8 cellular contexts compared by ENCODE assay signal in the genomic region with DNA sequence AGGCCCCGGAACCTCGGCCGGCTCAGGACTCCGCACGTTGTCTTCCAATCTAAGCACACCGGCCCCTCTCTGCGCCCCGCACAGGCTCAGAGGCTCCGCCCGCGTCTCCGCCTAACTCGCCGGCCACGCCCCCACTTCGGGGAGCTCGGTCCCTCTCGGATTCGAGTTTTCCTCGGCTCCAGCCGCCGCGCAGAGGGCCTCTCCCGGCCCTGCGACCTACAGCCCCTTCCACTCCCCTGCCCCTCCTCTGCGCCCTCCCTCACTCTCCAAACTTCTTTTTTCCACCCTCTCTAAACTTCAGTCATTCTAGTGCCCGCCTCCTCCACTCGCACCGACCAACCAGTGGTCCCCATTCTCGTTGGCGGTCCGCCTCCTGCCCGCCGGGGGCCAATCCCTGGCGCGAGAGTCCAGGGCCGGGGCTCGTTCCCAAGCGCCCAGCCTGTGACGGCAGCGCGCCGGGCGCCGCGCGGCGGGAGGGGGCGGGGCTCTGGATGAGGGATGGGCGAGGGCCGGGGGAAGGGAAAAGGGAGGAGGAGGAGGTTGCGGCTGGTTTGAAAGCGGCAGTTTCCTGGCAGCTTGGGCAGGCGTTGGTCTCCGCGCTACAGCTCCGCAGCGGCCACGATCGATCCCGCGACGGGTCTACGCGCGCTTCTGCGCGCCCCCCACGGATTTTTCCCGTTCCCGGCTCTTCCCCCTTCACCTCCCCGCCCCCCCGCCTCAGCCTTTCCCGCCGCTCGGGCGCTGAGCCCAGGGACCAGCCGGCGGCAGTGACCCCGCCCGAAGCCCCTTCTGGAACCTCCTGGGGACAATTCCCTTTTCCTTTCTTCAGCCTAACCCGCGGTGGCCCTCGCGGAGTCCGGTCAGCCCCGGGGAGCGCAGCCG. TPM values are rescaled to one million over a fixed set of nuclear protein-coding genes. Genes with fewer than 3 reads are reported as not detected.
A peak's percentile ranks its signal among the peaks of the same experiment; 100 is the strongest.
DNase-seq lines count a peak whose midpoint lies in the region; ATAC-seq and TF ChIP-seq lines count a peak whose summit lies in the region.

A gene (plus strand): TSS at position 563 of the 882 bp plus-strand sequence. CDS start 519 bp downstream, outside the sequence.

- peak within 1 kb of the TSS; percentile 86 for H3K4me3 ChIP-seq in AG04450 (ENCODE audit: low read depth, low read length)

- CTCF ChIA-PET in AG04450 (lab: Charles Lee), result interaction anchor here (0.6 to 2.2 kb wide), 3 partner anchors 53 to 590 kb away, joined by 3 to 9 read pairs (median 3); a partner anchor contains a TSS

- peak; percentile 96 for DNase-seq in AG04450 (ENCODE audit: low read depth, low spot score)
- DNase-seq in NCI-H345 (lab: John Stamatoyannopoulos, UW), result peak; percentile 98
- DNase-seq in cerebellar cortex (ENCODE audit: low spot score), result peak; percentile 97
- peak; percentile 100 for DNase-seq in islet precursor cell
- peak; percentile 96 for DNase-seq in stimulated activated CD4-positive, alpha-beta T cell treated with anti-CD3 and anti-CD28 coated beads, Interleukin-12 subunit alpha, Interleukin-12 subunit beta, amount 100 ng/mL, for 4 hours

- TF ChIP-seq CTCF in AG04450 (IDR thresholded peaks at IDR 0.05; ENCODE audit: low read depth, low read length), result no peak

- POLR2A ChIA-PET in AG04450 (lab: Yijun Ruan, JAX), result interaction anchor here (0.6 to 1.1 kb wide), 4 partner anchors 10 to 318 kb away, joined by 3 to 4 read pairs (median 3); a partner anchor contains a TSS

- no peaks in the 10 kb centered on the region for H3K27me3 ChIP-seq in AG04450 (ENCODE audit: control insufficient read depth, insufficient read depth, low read length)

- H3K27ac ChIP-seq in AG04450 (ENCODE audit: low read depth, low read length), result peak within 1 kb of the TSS; percentile 69

- ATAC-seq in GM18909 (IDR thresholded peaks at IDR 0.05; ENCODE audit: poor library complexity, unreplicated experiment) (peak; percentile 100), HG03196 (IDR thresholded peaks at IDR 0.05; ENCODE audit: unreplicated experiment) (peak; percentile 99)
- peak; percentile 97 to 98 for ATAC-seq in activated CD4-positive, CD25-positive, alpha-beta regulatory T cell treated with anti-CD3 and anti-CD28 coated beads, Interleukin-2, amount 50 U/mL, for 24 hours

- no peaks in the 10 kb centered on the region; the same call in 1 of the 2 replicates for H3K9me3 ChIP-seq in AG04450 (ENCODE audit: control insufficient read depth, insufficient read depth, low read length)

RNA-seq across cellular contexts. Expression of the gene that starts here (rescaled TPM):
- polyA plus RNA-seq in AG04450 (2011; rRNA removed), result 4.8 and 5.8 TPM in 2 replicates
- 10.8 and 13.7 TPM in 2 replicates for polyA minus RNA-seq in AG04450 (2011; rRNA and poly(A)+ RNA removed)

Comparison
In these comparisons a context has a peak if more than half of its experiments do, and no peak if none do; other contexts are left out.
1. Peak in every context shown above with its lines: DNase-seq, ATAC-seq, H3K4me3 ChIP-seq and H3K27ac ChIP-seq.